Comparison of ENCODE assay signal across 9 cellular contexts in genomic region chr14:67680121-67680602, GRCh38. TPM values are rescaled to one million over a fixed set of nuclear protein-coding genes. Genes with fewer than 3 reads are reported as not detected.
A peak's percentile ranks its signal among the peaks of the same experiment; 100 is the strongest.
DNase-seq lines count a peak whose midpoint lies in the region; ATAC-seq, FAIRE-seq and TF ChIP-seq lines count a peak whose summit lies in the region.
"Had no signal": no experiment of that assay in that cellular context is flagged by ENCODE, and none has a peak within 500 bp of the region (broad histone marks: within the 10 kb centered on the region; RNA-seq: fewer than 3 reads in every experiment).

No MANE protein-coding gene starts in this region.

- peaks cover 2% of the 10 kb centered on the region for H3K9me1 ChIP-seq in keratinocyte (ENCODE audit: control insufficient read depth, extremely low read depth, insufficient read depth, low read length)

- 73 to 90% methylated on average over 2 of the region's 3 CpGs for WGBS in gastroesophageal sphincter (ENCODE audit: low coverage in 1 of 2), 2 donors

- peak; percentile 99 for ATAC-seq in activated CD4-positive, alpha-beta T cell treated with anti-CD3 and anti-CD28 coated beads for 36 hours
- ATAC-seq in HG02759 (IDR thresholded peaks at IDR 0.05; ENCODE audit: unreplicated experiment) (peak; percentile 98), gastroesophageal sphincter (no peak)

- no peak overlapping the region for H3K9ac ChIP-seq in keratinocyte (ENCODE audit: control insufficient read depth, extremely low read depth, insufficient read depth, low read length)
- H3K9ac ChIP-seq: BLaER1 had no signal

- no peak for TF ChIP-seq CTCF in keratinocyte (optimal IDR thresholded peaks at IDR 0.05 in 1 of 3, IDR thresholded peaks at IDR 0.05 in 1 of 3, conservative IDR thresholded peaks at IDR 0.05 in 1 of 3; ENCODE audit: extremely low read depth in 1 of 3, insufficient read depth in 2 of 3, low read length in 3 of 3)
- no peak for TF ChIP-seq CTCF in BE2C (IDR thresholded peaks at IDR 0.05; ENCODE audit: low read depth, low read length)
- TF ChIP-seq CTCF in gastroesophageal sphincter (IDR thresholded peaks at IDR 0.05), result no peak

- TF ChIP-seq EP300 in gastroesophageal sphincter (IDR thresholded peaks at IDR 0.05), result no peak

- H3K9me3 ChIP-seq in keratinocyte (ENCODE audit: control insufficient read depth, low read depth, low read length) (no peaks in the 10 kb centered on the region), BE2C (no peaks in the 10 kb centered on the region), gastroesophageal sphincter (no peaks in the 10 kb centered on the region)
- H3K9me3 ChIP-seq: BLaER1 had no signal

- TF ChIP-seq POLR2A in gastroesophageal sphincter (IDR thresholded peaks at IDR 0.05), result no peak

- peak overlapping the region; percentile 31 for H3K27ac Mint-ChIP-seq in activated CD4-positive, alpha-beta T cell treated with anti-CD3 and anti-CD28 coated beads for 36 hours

- POLR2A ChIA-PET in activated CD4-positive, alpha-beta T cell treated with anti-CD3 and anti-CD28 coated beads for 36 hours (lab: Charles Lee), result interaction anchor here (0.6 to 1.0 kb wide), 2 partner anchors 15 to 86 kb away, joined by 3 read pairs; partner anchors contain the start of gene RDH11

- peak; percentile 37 for DNase-seq in activated CD4-positive, alpha-beta T cell treated with anti-CD3 and anti-CD28 coated beads for 36 hours
- no peak for DNase-seq in activated CD4-positive, alpha-beta T cell treated with anti-CD3 and anti-CD28 coated beads for 1 hour
- DNase-seq in RPMI7951 (ENCODE audit: low read depth) (peak; percentile 70), keratinocyte (ENCODE audit: low read depth, low spot score) (no peak), DMS153 treated with DMSO at 0.1 percent for 48 hours (lab: John Stamatoyannopoulos, UW; ENCODE audit: unreplicated experiment) (no peak), BE2C (no peak)

- CTCF ChIA-PET in activated CD4-positive, alpha-beta T cell treated with anti-CD3 and anti-CD28 coated beads for 36 hours (lab: Charles Lee), result interaction anchor here (0.8 to 1.1 kb wide), 3 partner anchors 12 to 250 kb away, joined by 3 to 4 read pairs (median 3); no protein-coding TSS in a partner anchor

- H4K20me1 ChIP-seq in keratinocyte (ENCODE audit: control insufficient read depth, extremely low read depth, insufficient read depth, low read length), result peaks cover 3% of the 10 kb centered on the region
- H4K20me1 ChIP-seq: BLaER1 had no signal

- H3K27me3 ChIP-seq in keratinocyte (ENCODE audit: control insufficient read depth, extremely low read depth, insufficient read depth, low read length) (no peaks in the 10 kb centered on the region), BE2C (no peaks in the 10 kb centered on the region), gastroesophageal sphincter (no peaks in the 10 kb centered on the region)
- H3K27me3 ChIP-seq: BLaER1 had no signal

- H3K9me3 Mint-ChIP-seq in activated CD4-positive, alpha-beta T cell treated with anti-CD3 and anti-CD28 coated beads for 36 hours (ENCODE audit: low read depth), result no peaks in the 10 kb centered on the region

- H3K27ac ChIP-seq in keratinocyte (ENCODE audit: control insufficient read depth, insufficient read depth, low read length) (no peak overlapping the region), gastroesophageal sphincter (no peak overlapping the region)
- H3K27ac ChIP-seq: BLaER1 had no signal

- no peaks in the 10 kb centered on the region for H3K27me3 Mint-ChIP-seq in activated CD4-positive, alpha-beta T cell treated with anti-CD3 and anti-CD28 coated beads for 36 hours

- intact Hi-C loops in activated CD4-positive, alpha-beta T cell treated with anti-CD3 and anti-CD28 coated beads for 36 hours (cut with DNase I, micrococcal nuclease), result loop anchor here in 1 of 2 experiments (1.0 kb wide), 1 partner anchor 15 kb away; the partner anchor contains the start of gene RDH11

- peaks cover 57% of the 10 kb centered on the region for H3K36me3 Mint-ChIP-seq in activated CD4-positive, alpha-beta T cell treated with anti-CD3 and anti-CD28 coated beads for 36 hours (ENCODE audit: low read depth)

- peaks cover 19 to 36% of the 10 kb centered on the region in 2 experiments for H3K36me3 ChIP-seq in keratinocyte (ENCODE audit: control insufficient read depth in 2 of 2, extremely low read depth in 1 of 2, insufficient read depth in 2 of 2, low read length in 2 of 2)
- H3K36me3 ChIP-seq in BE2C, result peaks cover 65% of the 10 kb centered on the region
- peaks cover 0 to 70% of the 10 kb centered on the region in 2 donors for H3K36me3 ChIP-seq in gastroesophageal sphincter

- peaks cover 53% of the 10 kb centered on the region for H3K79me2 ChIP-seq in keratinocyte (ENCODE audit: control insufficient read depth, insufficient read depth, low read length)

- H3K4me2 ChIP-seq in keratinocyte (ENCODE audit: control insufficient read depth, extremely low read depth, insufficient read depth, low read depth, low read length), result no peak overlapping the region
- H3K4me2 ChIP-seq: BLaER1 had no signal

- H3K4me1 Mint-ChIP-seq in activated CD4-positive, alpha-beta T cell treated with anti-CD3 and anti-CD28 coated beads for 36 hours, result peaks cover 46% of the 10 kb centered on the region

- H2AFZ ChIP-seq in keratinocyte (ENCODE audit: control insufficient read depth, low read length), result no peak overlapping the region

- peaks cover 6% of the 10 kb centered on the region for H3K4me1 ChIP-seq in keratinocyte (ENCODE audit: control insufficient read depth, extremely low read depth, insufficient read depth, low read length)
- no peaks in the 10 kb centered on the region for H3K4me1 ChIP-seq in BE2C
- H3K4me1 ChIP-seq in gastroesophageal sphincter, result peaks cover 0 to 6% (median 0%) of the 10 kb centered on the region in 3 donors

- H3K4me3 ChIP-seq in keratinocyte (ENCODE audit: control insufficient read depth in 2 of 3, extremely low read depth in 1 of 3, insufficient read depth in 2 of 3, low read depth in 1 of 3, low read length in 3 of 3), result no peak overlapping the region
- H3K4me3 ChIP-seq in BE2C (ENCODE audit: low read depth, low read length), result no peak overlapping the region
- H3K4me3 ChIP-seq in gastroesophageal sphincter, result no peak overlapping the region
- H3K4me3 ChIP-seq: BLaER1 had no signal

- no peak overlapping the region for H3K4me3 Mint-ChIP-seq in activated CD4-positive, alpha-beta T cell treated with anti-CD3 and anti-CD28 coated beads for 36 hours

- peak; percentile 59 for FAIRE-seq in keratinocyte (lab: Jason Lieb, UNC)

- dilution Hi-C loops in keratinocyte (cut with MboI; ENCODE audit: extremely low pct_ligation_motif_present, low sequenced_read_pairs), result no loop called here

RNA-seq across cellular contexts. Expression of gene VTI1B, which starts 5.7 kb away (rescaled TPM):
- 10 to 100 TPM; 42.0 to 58.3 TPM for total RNA-seq in activated CD4-positive, alpha-beta T cell treated with anti-CD3 and anti-CD28 coated beads for 36 hours
- total RNA-seq in RPMI7951 (2014; rRNA removed; shearing (Covaris generic)), result 49.3 and 52.6 TPM in 2 replicates
- polyA plus RNA-seq in keratinocyte, result 54.4 to 94.4 TPM (median 62.1 TPM) in 3 replicates
- 76.2 TPM for polyA plus RNA-seq in keratinocyte (2011; ENCODE audit: low read depth)
- 63.2 and 81.0 TPM in 2 replicates for polyA plus RNA-seq in keratinocyte (2011; cell fraction: cytosol; rRNA removed)
- 14.9 and 19.9 TPM in 2 replicates for polyA plus RNA-seq in keratinocyte (2011; cell fraction: nucleus; rRNA removed)
- polyA plus RNA-seq in keratinocyte (2012; ENCODE audit: low replicate concordance), result 63.8 and 80.2 TPM in 2 replicates
- 16.7 to 36.1 TPM (median 18.6 TPM) in 3 replicates for polyA minus RNA-seq in keratinocyte
- polyA minus RNA-seq in keratinocyte (2011; cell fraction: cytosol; rRNA and poly(A)+ RNA removed), result 18.8 TPM
- polyA minus RNA-seq in keratinocyte (2011; cell fraction: nucleus; rRNA and poly(A)+ RNA removed), result 6.2 and 7.1 TPM in 2 replicates
- 100 TPM for polyA plus RNA-seq in BE2C (2012; ENCODE audit: insufficient read depth, insufficient read length, low read depth)
- total RNA-seq in gastroesophageal sphincter, result 10 to 100 TPM; 77.0 to 98.5 (median 90.4) TPM

RNA-seq across cellular contexts. Expression of gene RDH11, which starts 15.4 kb away (rescaled TPM):
- 10 to 100 TPM; 72.0 to 75.6 TPM for total RNA-seq in activated CD4-positive, alpha-beta T cell treated with anti-CD3 and anti-CD28 coated beads for 36 hours
- total RNA-seq in RPMI7951 (2014; rRNA removed; shearing (Covaris generic)), result 73.6 and 86.6 TPM in 2 replicates
- polyA plus RNA-seq in keratinocyte, result 189 to 202 TPM (median 197 TPM) in 3 replicates
- polyA plus RNA-seq in keratinocyte (2011; ENCODE audit: low read depth), result 26.0 TPM
- polyA plus RNA-seq in keratinocyte (2011; cell fraction: cytosol; rRNA removed), result 62.5 and 115 TPM in 2 replicates
- 338 and 380 TPM in 2 replicates for polyA plus RNA-seq in keratinocyte (2011; cell fraction: nucleus; rRNA removed)
- 64.7 and 110 TPM in 2 replicates for polyA plus RNA-seq in keratinocyte (2012; ENCODE audit: low replicate concordance)
- 163 to 187 TPM (median 163 TPM) in 3 replicates for polyA minus RNA-seq in keratinocyte
- 107 TPM for polyA minus RNA-seq in keratinocyte (2011; cell fraction: cytosol; rRNA and poly(A)+ RNA removed)
- 149 and 226 TPM in 2 replicates for polyA minus RNA-seq in keratinocyte (2011; cell fraction: nucleus; rRNA and poly(A)+ RNA removed)
- polyA plus RNA-seq in BE2C (2012; ENCODE audit: insufficient read depth, insufficient read length, low read depth), result 115 TPM
- 10 to 100 TPM; 38.5 to 42.5 (median 41.4) TPM for total RNA-seq in gastroesophageal sphincter

RNA-seq across cellular contexts. Expression of gene RDH12, which starts 21.5 kb away (rescaled TPM):
- total RNA-seq in activated CD4-positive, alpha-beta T cell treated with anti-CD3 and anti-CD28 coated beads for 36 hours, result not detected
- not detected in 2 replicates for total RNA-seq in RPMI7951 (2014; rRNA removed; shearing (Covaris generic))
- polyA plus RNA-seq in keratinocyte, result 0.26 to 2.0 TPM (median 0.98 TPM) in 3 replicates
- polyA plus RNA-seq in keratinocyte (2011; ENCODE audit: low read depth), result 38.8 TPM
- 0.42 and 0.64 TPM in 2 replicates for polyA plus RNA-seq in keratinocyte (2011; cell fraction: cytosol; rRNA removed)
- polyA plus RNA-seq in keratinocyte (2011; cell fraction: nucleus; rRNA removed), result 1.9 and 2.6 TPM in 2 replicates
- polyA plus RNA-seq in keratinocyte (2012; ENCODE audit: low replicate concordance), result 0.53 and 75.4 TPM in 2 replicates
- 0.49 to 2.5 TPM (median 0.90 TPM) in 3 replicates for polyA minus RNA-seq in keratinocyte
- polyA minus RNA-seq in keratinocyte (2011; cell fraction: cytosol; rRNA and poly(A)+ RNA removed), result 0.96 TPM
- polyA minus RNA-seq in keratinocyte (2011; cell fraction: nucleus; rRNA and poly(A)+ RNA removed), result 2.2 and 2.7 TPM in 2 replicates
- polyA plus RNA-seq in BE2C (2012; ENCODE audit: insufficient read depth, insufficient read length, low read depth), result 0.68 TPM
- total RNA-seq in gastroesophageal sphincter, result under 1 TPM in 1 of 4 donors, not detected in 3; 0.20 TPM

Comparison
In these comparisons a context has a peak if more than half of its experiments do, and no peak if none do; other contexts are left out.
1. DNase-seq: peak in activated CD4-positive, alpha-beta T cell treated with anti-CD3 and anti-CD28 coated beads for 36 hours (single experiment) and RPMI7951 (single experiment); none in activated CD4-positive, alpha-beta T cell treated with anti-CD3 and anti-CD28 coated beads for 1 hour (single experiment), keratinocyte (single experiment), DMS153 treated with DMSO at 0.1 percent for 48 hours (single experiment) and BE2C (single experiment).